In genomic region chr3:189745622-189746021, GRCh38 we compare ENCODE assay signal across 30 cellular contexts.
"Had no signal": no experiment of that assay in that cellular context is flagged by ENCODE, and none has a peak within 500 bp of the region (broad histone marks: within the 10 kb centered on the region; RNA-seq: fewer than 3 reads in every experiment).

No MANE protein-coding gene starts in this region.

- ATAC-seq: activated naive CD4-positive, alpha-beta T cell treated with anti-CD3 and anti-CD28 coated beads, Interleukin-2, amount 50 U/mL, for 72 hours; activated T-cell treated with anti-CD3 and anti-CD28 coated beads, Interleukin-2, amount 50 U/mL, for 72 hours; WTC11 had no signal

- H3K36me3 ChIP-seq: ascending aorta, breast epithelium, cardiac muscle cell, colonic mucosa, esophagus squamous epithelium had no signal

- H3K9me3 ChIP-seq: colonic mucosa had no signal

- H3K4me3 ChIP-seq: ascending aorta, breast epithelium, cardiac muscle cell, colonic mucosa, esophagus squamous epithelium had no signal

- H3K27me3 ChIP-seq: ascending aorta, breast epithelium, cardiac muscle cell, colonic mucosa, esophagus squamous epithelium had no signal

- DNase-seq: activated CD4-positive, alpha-beta memory T cell treated with anti-CD3 and anti-CD28 coated beads, Interleukin-2, amount 10 ng/mL, durations not matched to agents 7 days and 5 days; activated CD4-positive, alpha-beta T cell treated with anti-CD3 and anti-CD28 coated beads for 1 hour; activated CD4-positive, alpha-beta T cell treated with anti-CD3 and anti-CD28 coated beads for 4 hours; activated CD4-positive, alpha-beta T cell treated with anti-CD3 and anti-CD28 coated beads, Interleukin-2, amount 10 ng/mL, durations not matched to agents 7 days and 5 days; activated CD4-positive, alpha-beta T cell treated with anti-CD3 and anti-CD28 coated beads, Interleukin-2, amount 50 U/mL, for 4 hours; activated CD8-positive, alpha-beta memory T cell treated with anti-CD3 and anti-CD28 coated beads, Interleukin-2, amount 50 U/mL, for 48 hours; activated gamma-delta T cell; activated naive CD4-positive, alpha-beta T cell; activated naive CD4-positive, alpha-beta T cell treated with anti-CD3 and anti-CD28 coated beads, Interleukin-2, amount 10 ng/mL, durations not matched to agents 7 days and 5 days; activated naive CD8-positive, alpha-beta T cell treated with anti-CD3 and anti-CD28 coated beads, Interleukin-2, amount 10 ng/mL, durations not matched to agents 7 days and 5 days; activated T-cell treated with anti-CD3 and anti-CD28 coated beads for 4 hours; activated T-cell treated with anti-CD3 and anti-CD28 coated beads, Interleukin-2, amount 50 U/mL, for 24 hours; activated T-cell treated with anti-CD3 and anti-CD28 coated beads, Interleukin-2, amount 50 U/mL, for 72 hours; central memory CD4-positive, alpha-beta T cell; cerebellar nuclear complex; colonic mucosa; effector CD8-positive, alpha-beta T cell; esophagus squamous epithelium; foreskin melanocyte; head of caudate nucleus; hippocampal formation had no signal

- H3K4me1 ChIP-seq: ascending aorta, breast epithelium, colonic mucosa, esophagus squamous epithelium had no signal

- H3K27ac ChIP-seq: ascending aorta, breast epithelium, cardiac muscle cell, colonic mucosa, epithelial cell of prostate, esophagus squamous epithelium, VCaP had no signal

- FAIRE-seq: endometrium, endothelial cell of umbilical vein had no signal
